24 cellular contexts compared by ENCODE assay signal in genomic region chr10:5783300-5783699, GRCh38.
"Had no signal": no experiment of that assay in that cellular context is flagged by ENCODE, and none has a peak within 500 bp of the region (broad histone marks: within the 10 kb centered on the region; RNA-seq: fewer than 3 reads in every experiment).

No MANE protein-coding gene starts in this region.

- H3K4me1 ChIP-seq: ascending aorta, foreskin keratinocyte, right atrium auricular region had no signal

- ATAC-seq: activated CD4-positive, CD25-positive, alpha-beta regulatory T cell treated with anti-CD3 and anti-CD28 coated beads, Interleukin-2, amount 50 U/mL, for 24 hours; foreskin keratinocyte; left lung; pancreas; psoas muscle; stimulated activated naive CD8-positive, alpha-beta T cell treated with anti-CD3 and anti-CD28 coated beads, Interleukin-15, Interleukin-2, amounts not matched to agents 100 U/mL and 50 U/mL, for 24 hours had no signal

- H3K4me1 Mint-ChIP-seq: mesothelial cell of epicardium, nephron progenitor cell had no signal

- H3K27ac ChIP-seq: adrenal gland, ascending aorta, foreskin keratinocyte, hepatocyte, left lung, pancreas, psoas muscle, right atrium auricular region, thyroid gland had no signal

- H3K27me3 Mint-ChIP-seq: activated naive CD4-positive, alpha-beta T cell treated with anti-CD3 and anti-CD28 coated beads, Interleukin-2, amount 50 U/mL, for 24 hours had no signal

- H3K4me3 ChIP-seq: adrenal gland, ascending aorta, hepatocyte, left lung, lung, pancreas, psoas muscle, right atrium auricular region, thyroid gland had no signal

- H3K9me3 ChIP-seq: adrenal gland, ascending aorta, left lung, pancreas, psoas muscle, right atrium auricular region, thyroid gland had no signal

- H3K4me2 ChIP-seq: hepatocyte had no signal

- H3K27ac Mint-ChIP-seq: mesothelial cell of epicardium had no signal

- H3K4me3 Mint-ChIP-seq: activated naive CD4-positive, alpha-beta T cell treated with anti-CD3 and anti-CD28 coated beads, Interleukin-2, amount 50 U/mL, for 24 hours; mesothelial cell of epicardium; nephron progenitor cell had no signal

- H3K27me3 ChIP-seq: adrenal gland, ascending aorta, foreskin keratinocyte, hepatocyte, left lung, pancreas, right atrium auricular region, thyroid gland had no signal

- DNase-seq: activated CD4-positive, alpha-beta T cell treated with anti-CD3 and anti-CD28 coated beads, Interleukin-2, amount 50 U/mL, for 1 hour; activated CD8-positive, alpha-beta memory T cell treated with anti-CD3 and anti-CD28 coated beads for 24 hours; activated effector memory CD4-positive, alpha-beta T cell treated with anti-CD3 and anti-CD28 coated beads, Interleukin-2, amount 50 U/mL, for 16 hours; adrenal gland; central memory CD4-positive, alpha-beta T cell; dermis blood vessel endothelial cell; effector CD8-positive, alpha-beta T cell; foreskin keratinocyte; glutamatergic neuron; kidney glomerular epithelial cell; left lung; nephron progenitor cell; pancreas; psoas muscle; stimulated activated CD4-positive, alpha-beta T cell treated with anti-CD3 and anti-CD28 coated beads, Interleukin-4, amount 100 ng/mL, for 24 hours; stimulated activated naive CD8-positive, alpha-beta T cell treated with anti-CD3 and anti-CD28 coated beads, Interleukin-15, Interleukin-2, amounts not matched to agents 100 U/mL and 50 U/mL, for 24 hours; thyroid gland had no signal

- H2AFZ ChIP-seq: hepatocyte had no signal
